ENCODE assay signal across 2 cellular contexts in genomic region chr6:158605266-158605878, GRCh38.
TF ChIP-seq lines count a peak whose summit lies in the region.

No MANE protein-coding gene starts in this region.

TF ChIP-seq in HEK293T, 16 proteins besides CTCF, POLR2A, EP300 and RAD21:
- TF ChIP-seq LEF1 (IDR thresholded peaks at IDR 0.05; ENCODE audit: borderline replicate concordance) (no peak), ELF4 (IDR thresholded peaks at IDR 0.05) (no peak), FOXA1 (IDR thresholded peaks at IDR 0.05) (no peak), ARNT (IDR thresholded peaks at IDR 0.05) (no peak), NFRKB (IDR thresholded peaks at IDR 0.05) (no peak), ZNF384 (IDR thresholded peaks at IDR 0.05) (no peak), FOXM1 (IDR thresholded peaks at IDR 0.05; ENCODE audit: borderline replicate concordance) (no peak), BHLHE40 (IDR thresholded peaks at IDR 0.05; ENCODE audit: borderline replicate concordance) (no peak), SUZ12 (IDR thresholded peaks at IDR 0.05) (no peak), PKNOX1 (IDR thresholded peaks at IDR 0.05) (no peak), CTBP1 (IDR thresholded peaks at IDR 0.05; ENCODE audit: borderline replicate concordance) (no peak), FOXK2 (IDR thresholded peaks at IDR 0.05) (no peak), SP1 (IDR thresholded peaks at IDR 0.05) (no peak), HDGF (IDR thresholded peaks at IDR 0.05; ENCODE audit: borderline replicate concordance) (no peak), TARDBP (IDR thresholded peaks at IDR 0.05) (no peak), L3MBTL2 (conservative IDR thresholded peaks at IDR 0.05) (no peak)

TF ChIP-seq in endothelial cell of umbilical vein, 7 proteins besides CTCF, POLR2A, EP300 and RAD21:
- TF ChIP-seq JUN (IDR thresholded peaks at IDR 0.05; ENCODE audit: borderline replicate concordance, insufficient read depth, insufficient read length, low read depth) (no peak), MAX (IDR thresholded peaks at IDR 0.05; ENCODE audit: insufficient read depth, insufficient read length) (no peak), MYC (IDR thresholded peaks at IDR 0.05; ENCODE audit: low read depth, low read length) (peak; percentile 29)
